Comparison of ENCODE assay signal across 10 cellular contexts in genomic region chr2:85318222-85319182, GRCh38. TPM values are rescaled to one million over a fixed set of nuclear protein-coding genes. Genes with fewer than 3 reads are reported as not detected.
DNase-seq lines count a peak whose midpoint lies in the region; ATAC-seq and TF ChIP-seq lines count a peak whose summit lies in the region.
"Had no signal": no experiment of that assay in that cellular context is flagged by ENCODE, and none has a peak within 500 bp of the region (broad histone marks: within the 10 kb centered on the region; RNA-seq: fewer than 3 reads in every experiment).

No MANE protein-coding gene starts in this region.

- TF ChIP-seq CTCF in fibroblast of lung (conservative IDR thresholded peaks at IDR 0.05 in 1 of 2, IDR thresholded peaks at IDR 0.05 in 1 of 2; ENCODE audit: low read depth in 1 of 2, low read length in 2 of 2) = no peak

- H3K4me1 Mint-ChIP-seq in activated CD8-positive, alpha-beta memory T cell treated with anti-CD3 and anti-CD28 coated beads, Interleukin-2, amount 10 ng/mL, durations not matched to agents 7 days and 5 days = peaks cover 55% of the 10 kb centered on the region
- peaks cover 36 to 47% of the 10 kb centered on the region in 2 donors for H3K4me1 Mint-ChIP-seq in stimulated activated naive B cell treated with anti-CD40 and anti-IgM and Interleukin-4, amounts not matched to agents 10 μg/mL and 1 μg/mL and 100 μg/mL, for 72 hours

- H3K27ac ChIP-seq in fibroblast of lung (ENCODE audit: insufficient read depth, low read length) = no peak overlapping the region

- no peak overlapping the region for H3K9ac ChIP-seq in fibroblast of lung (ENCODE audit: insufficient read depth, low read length)

- no peaks in the 10 kb centered on the region for H3K27me3 Mint-ChIP-seq in activated CD8-positive, alpha-beta memory T cell treated with anti-CD3 and anti-CD28 coated beads, Interleukin-2, amount 10 ng/mL, durations not matched to agents 7 days and 5 days
- H3K27me3 Mint-ChIP-seq in stimulated activated naive B cell treated with anti-CD40 and anti-IgM and Interleukin-4, amounts not matched to agents 10 μg/mL and 1 μg/mL and 100 μg/mL, for 72 hours = no peaks in the 10 kb centered on the region

- H3K79me2 ChIP-seq in fibroblast of lung (ENCODE audit: control insufficient read depth, insufficient read depth, low read length) = peaks cover 14% of the 10 kb centered on the region

- CTCF ChIA-PET in activated CD8-positive, alpha-beta memory T cell treated with anti-CD3 and anti-CD28 coated beads, Interleukin-2, amount 10 ng/mL, durations not matched to agents 7 days and 5 days (lab: Charles Lee) = interaction anchor here (1.3 to 3.2 kb wide), 5 partner anchors 8 to 233 kb away, joined by 3 to 13 read pairs (median 6); no protein-coding TSS in a partner anchor

- H4K20me1 ChIP-seq in fibroblast of lung (ENCODE audit: control insufficient read depth, extremely low read depth, insufficient read depth, low read length) = no peaks in the 10 kb centered on the region

- no peak overlapping the region for H2AFZ ChIP-seq in fibroblast of lung (ENCODE audit: low read length)

- DNase-seq in activated CD8-positive, alpha-beta memory T cell treated with anti-CD3 and anti-CD28 coated beads, Interleukin-2, amount 10 ng/mL, durations not matched to agents 7 days and 5 days = no peak
- no peak for DNase-seq in activated CD8-positive, alpha-beta memory T cell treated with anti-CD3 and anti-CD28 coated beads, Interleukin-2, amount 50 U/mL, for 4 hours
- DNase-seq in RKO (ENCODE audit: low spot score) (peak; percentile 41), fibroblast of lung (ENCODE audit: low read depth in 2 of 2) (peak; percentile 59 to 60), AML-193 (lab: John Stamatoyannopoulos, UW) (no peak), hippocampal formation (lab: John Stamatoyannopoulos, UW) (no peak)
- DNase-seq in stimulated activated naive B cell treated with anti-CD40 and anti-IgM and Interleukin-4, amounts not matched to agents 10 μg/mL and 1 μg/mL and 100 μg/mL, for 72 hours = peak; percentile 20
- DNase-seq: DND-41, occipital lobe had no signal

- no peaks in the 10 kb centered on the region for H3K9me3 ChIP-seq in fibroblast of lung (ENCODE audit: control insufficient read depth, insufficient read depth, low read depth, low read length)

- peaks cover 15% of the 10 kb centered on the region for H3K36me3 ChIP-seq in fibroblast of lung (ENCODE audit: control insufficient read depth, insufficient read depth, low read length)

- no peak overlapping the region for H3K4me3 ChIP-seq in fibroblast of lung (replicated peaks in 1 of 4; ENCODE audit: control extremely low read depth in 1 of 4, insufficient read depth in 1 of 4, low read depth in 3 of 4, low read length in 4 of 4)

- peaks cover 2% of the 10 kb centered on the region for H3K4me1 ChIP-seq in fibroblast of lung (ENCODE audit: control insufficient read depth, extremely low read depth, insufficient read depth, low read length)

- peaks cover 69% of the 10 kb centered on the region for H3K36me3 Mint-ChIP-seq in activated CD8-positive, alpha-beta memory T cell treated with anti-CD3 and anti-CD28 coated beads, Interleukin-2, amount 10 ng/mL, durations not matched to agents 7 days and 5 days
- H3K36me3 Mint-ChIP-seq in stimulated activated naive B cell treated with anti-CD40 and anti-IgM and Interleukin-4, amounts not matched to agents 10 μg/mL and 1 μg/mL and 100 μg/mL, for 72 hours = peaks cover 58 to 75% of the 10 kb centered on the region in 2 donors

- H3K9me3 Mint-ChIP-seq in activated CD8-positive, alpha-beta memory T cell treated with anti-CD3 and anti-CD28 coated beads, Interleukin-2, amount 10 ng/mL, durations not matched to agents 7 days and 5 days (ENCODE audit: low read depth) = no peaks in the 10 kb centered on the region
- H3K9me3 Mint-ChIP-seq in stimulated activated naive B cell treated with anti-CD40 and anti-IgM and Interleukin-4, amounts not matched to agents 10 μg/mL and 1 μg/mL and 100 μg/mL, for 72 hours = no peaks in the 10 kb centered on the region

- H3K27ac Mint-ChIP-seq in activated CD8-positive, alpha-beta memory T cell treated with anti-CD3 and anti-CD28 coated beads, Interleukin-2, amount 10 ng/mL, durations not matched to agents 7 days and 5 days = peak overlapping the region; percentile 51
- peak overlapping the region; percentile 62 for H3K27ac Mint-ChIP-seq in stimulated activated naive B cell treated with anti-CD40 and anti-IgM and Interleukin-4, amounts not matched to agents 10 μg/mL and 1 μg/mL and 100 μg/mL, for 72 hours

- H3K27me3 ChIP-seq in fibroblast of lung (ENCODE audit: control insufficient read depth, insufficient read depth, low read length) = no peaks in the 10 kb centered on the region

- ATAC-seq in activated CD8-positive, alpha-beta memory T cell treated with anti-CD3 and anti-CD28 coated beads, Interleukin-2, amount 10 ng/mL, durations not matched to agents 7 days and 5 days = peak; percentile 35
- peak; percentile 31 to 91 for ATAC-seq in stimulated activated naive B cell treated with anti-CD40 and anti-IgM and Interleukin-4, amounts not matched to agents 10 μg/mL and 1 μg/mL and 100 μg/mL, for 72 hours (replicated peaks)
- ATAC-seq in HG02973 (IDR thresholded peaks at IDR 0.05; ENCODE audit: unreplicated experiment) = no peak

- no peak overlapping the region for H3K4me2 ChIP-seq in fibroblast of lung (ENCODE audit: extremely low read depth, insufficient read depth, low read length)

- peak overlapping the region; percentile 16 for H3K4me3 Mint-ChIP-seq in activated CD8-positive, alpha-beta memory T cell treated with anti-CD3 and anti-CD28 coated beads, Interleukin-2, amount 10 ng/mL, durations not matched to agents 7 days and 5 days
- H3K4me3 Mint-ChIP-seq in stimulated activated naive B cell treated with anti-CD40 and anti-IgM and Interleukin-4, amounts not matched to agents 10 μg/mL and 1 μg/mL and 100 μg/mL, for 72 hours = no peak overlapping the region

RNA-seq across cellular contexts. Expression of gene TGOLN2, which starts 9.3 kb away (rescaled TPM):
- 100 to 1,000 TPM; 109 to 116 TPM for total RNA-seq in activated CD8-positive, alpha-beta memory T cell treated with anti-CD3 and anti-CD28 coated beads, Interleukin-2, amount 10 ng/mL, durations not matched to agents 7 days and 5 days
- 80.4 and 112 TPM in 2 replicates for total RNA-seq in fibroblast of lung
- polyA plus RNA-seq in fibroblast of lung = 128 and 130 TPM in 2 replicates
- 67.5 and 80.2 TPM in 2 replicates for polyA plus RNA-seq in fibroblast of lung (2012)
- polyA minus RNA-seq in fibroblast of lung (ENCODE audit: low replicate concordance) = 56.9 and 61.9 TPM in 2 replicates

RNA-seq across cellular contexts. Expression of gene RETSAT, which starts 35.8 kb away (rescaled TPM):
- 10 to 100 TPM; 28.2 to 35.5 TPM for total RNA-seq in activated CD8-positive, alpha-beta memory T cell treated with anti-CD3 and anti-CD28 coated beads, Interleukin-2, amount 10 ng/mL, durations not matched to agents 7 days and 5 days
- total RNA-seq in fibroblast of lung = 61.6 and 87.0 TPM in 2 replicates
- polyA plus RNA-seq in fibroblast of lung = 38.6 and 39.3 TPM in 2 replicates
- 38.2 and 40.7 TPM in 2 replicates for polyA plus RNA-seq in fibroblast of lung (2012)
- 196 and 199 TPM in 2 replicates for polyA minus RNA-seq in fibroblast of lung (ENCODE audit: low replicate concordance)

RNA-seq across cellular contexts. Expression of gene ELMOD3, which starts 36.1 kb away (rescaled TPM):
- 10 to 100 TPM; 21.7 to 27.7 TPM for total RNA-seq in activated CD8-positive, alpha-beta memory T cell treated with anti-CD3 and anti-CD28 coated beads, Interleukin-2, amount 10 ng/mL, durations not matched to agents 7 days and 5 days
- total RNA-seq in fibroblast of lung = 20.3 and 27.9 TPM in 2 replicates
- polyA plus RNA-seq in fibroblast of lung = 11.8 and 13.0 TPM in 2 replicates
- polyA plus RNA-seq in fibroblast of lung (2012) = 7.1 and 7.5 TPM in 2 replicates
- 9.3 and 12.6 TPM in 2 replicates for polyA minus RNA-seq in fibroblast of lung (ENCODE audit: low replicate concordance)

Comparison
In these comparisons a context has a peak if more than half of its experiments do, and no peak if none do; other contexts are left out.
1. DNase-seq: peak in RKO (single experiment), fibroblast of lung (2 of 2) and stimulated activated naive B cell treated with anti-CD40 and anti-IgM and Interleukin-4, amounts not matched to agents 10 μg/mL and 1 μg/mL and 100 μg/mL, for 72 hours (single experiment); none in activated CD8-positive, alpha-beta memory T cell treated with anti-CD3 and anti-CD28 coated beads, Interleukin-2, amount 10 ng/mL, durations not matched to agents 7 days and 5 days (single experiment), activated CD8-positive, alpha-beta memory T cell treated with anti-CD3 and anti-CD28 coated beads, Interleukin-2, amount 50 U/mL, for 4 hours (single experiment), AML-193 (0 of 2) and hippocampal formation (0 of 2).